Comparison of ENCODE assay signal across 10 cellular contexts in the genomic region with DNA sequence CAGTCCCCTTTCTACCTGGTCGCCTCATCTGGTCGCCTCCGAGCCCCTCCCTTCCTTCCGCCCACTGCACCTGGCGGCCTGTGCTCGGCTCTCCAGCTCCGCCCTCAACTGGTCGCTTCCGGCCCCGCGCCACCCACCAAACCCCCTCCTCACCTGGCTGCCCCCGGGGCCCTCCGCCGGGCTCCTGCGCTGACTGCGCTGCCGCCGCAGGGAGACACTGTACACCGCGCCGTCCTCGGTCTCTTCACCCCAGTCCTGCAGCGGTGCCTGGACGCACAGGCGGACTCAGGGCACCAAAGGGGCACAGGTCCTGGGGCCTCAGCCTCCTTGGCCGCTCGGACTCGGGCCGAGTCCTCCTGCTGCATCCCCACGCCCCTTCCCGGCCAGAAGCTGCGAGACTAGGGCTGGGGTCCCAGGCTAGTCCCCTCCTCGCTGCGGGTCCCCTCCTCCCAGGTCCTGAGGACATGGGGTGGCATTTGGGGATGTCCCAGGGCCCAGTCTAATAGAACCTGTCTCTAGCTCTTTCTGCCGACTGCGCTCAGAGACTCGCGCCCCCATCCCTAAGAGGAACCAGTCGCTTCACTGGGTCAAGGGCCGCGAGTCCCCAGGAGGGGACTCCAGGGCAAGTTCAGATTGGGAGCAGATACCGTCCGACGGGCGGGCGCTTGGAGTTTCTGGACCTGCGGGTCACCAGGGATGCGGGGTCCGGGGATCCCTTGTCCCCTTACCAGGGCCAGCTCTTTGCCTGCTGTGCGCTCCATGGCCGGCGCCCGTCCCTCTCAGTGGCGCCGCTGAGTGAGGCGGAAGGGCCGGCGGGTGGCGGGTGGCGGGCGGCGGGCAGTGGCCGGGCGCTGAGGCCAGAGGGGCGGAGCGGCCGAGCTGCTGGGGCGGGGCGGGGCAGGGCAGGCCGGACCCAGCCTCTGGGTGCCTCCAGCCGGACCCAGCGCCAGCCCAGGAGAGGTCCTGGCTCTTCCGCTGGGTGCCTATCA. TPM values are rescaled to one million over a fixed set of nuclear protein-coding genes. Genes with fewer than 3 reads are reported as not detected.
DNase-seq lines count a peak whose midpoint lies in the region; ATAC-seq lines count a peak whose summit lies in the region.
"Had no signal": no experiment of that assay in that cellular context is flagged by ENCODE, and none has a peak within 500 bp of the region (broad histone marks: within the 10 kb centered on the region; RNA-seq: fewer than 3 reads in every experiment).

A gene with protein sequence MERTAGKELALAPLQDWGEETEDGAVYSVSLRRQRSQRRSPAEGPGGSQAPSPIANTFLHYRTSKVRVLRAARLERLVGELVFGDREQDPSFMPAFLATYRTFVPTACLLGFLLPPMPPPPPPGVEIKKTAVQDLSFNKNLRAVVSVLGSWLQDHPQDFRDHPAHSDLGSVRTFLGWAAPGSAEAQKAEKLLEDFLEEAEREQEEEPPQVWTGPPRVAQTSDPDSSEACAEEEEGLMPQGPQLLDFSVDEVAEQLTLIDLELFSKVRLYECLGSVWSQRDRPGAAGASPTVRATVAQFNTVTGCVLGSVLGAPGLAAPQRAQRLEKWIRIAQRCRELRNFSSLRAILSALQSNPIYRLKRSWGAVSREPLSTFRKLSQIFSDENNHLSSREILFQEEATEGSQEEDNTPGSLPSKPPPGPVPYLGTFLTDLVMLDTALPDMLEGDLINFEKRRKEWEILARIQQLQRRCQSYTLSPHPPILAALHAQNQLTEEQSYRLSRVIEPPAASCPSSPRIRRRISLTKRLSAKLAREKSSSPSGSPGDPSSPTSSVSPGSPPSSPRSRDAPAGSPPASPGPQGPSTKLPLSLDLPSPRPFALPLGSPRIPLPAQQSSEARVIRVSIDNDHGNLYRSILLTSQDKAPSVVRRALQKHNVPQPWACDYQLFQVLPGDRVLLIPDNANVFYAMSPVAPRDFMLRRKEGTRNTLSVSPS (minus strand): TSS at position 797 of the 989 bp plus-strand sequence. CDS start 36 bp downstream, at position 761.

- no peaks in the 10 kb centered on the region for H3K9me3 ChIP-seq in iPS-15b (ENCODE audit: control insufficient read depth, insufficient read depth, low read length)

- peaks cover 60% of the 10 kb centered on the region for H3K27me3 Mint-ChIP-seq in activated T-cell treated with anti-CD3 and anti-CD28 coated beads, Interleukin-2, amount 50 U/mL, for 4 hours (ENCODE audit: low read depth)

- peak within 1 kb of the TSS; percentile 65 for H3K9ac ChIP-seq in iPS-15b (ENCODE audit: low read depth, low read length)

- H3K27me3 ChIP-seq in iPS-15b (ENCODE audit: control insufficient read depth, insufficient read depth, low read length) = peaks cover 19% of the 10 kb centered on the region

- no peaks in the 10 kb centered on the region for H3K36me3 ChIP-seq in iPS-15b (ENCODE audit: control insufficient read depth, insufficient read depth, low read length)

- H3K27ac ChIP-seq in skin epidermis = peak within 1 kb of the TSS in 1 of 21 experiments; percentile 49

- no peaks in the 10 kb centered on the region for H3K9me3 Mint-ChIP-seq in activated T-cell treated with anti-CD3 and anti-CD28 coated beads, Interleukin-2, amount 50 U/mL, for 4 hours
- H3K9me3 Mint-ChIP-seq: T-helper 1 cell treated with Interleukin-12 subunit alpha and Interleukin-12 subunit beta and Interleukin-4 antibody, amounts not matched to agents 30 μg/mL and 1 μg/mL, for 36 hours had no signal

- no peak for DNase-seq in activated T-cell treated with anti-CD3 and anti-CD28 coated beads, Interleukin-2, amount 50 U/mL, for 4 hours
- no peak for DNase-seq in activated T-cell treated with anti-CD3 and anti-CD28 coated beads, Interleukin-2, amount 50 U/mL, for 48 hours
- peak; percentile 48 for DNase-seq in SW480 (ENCODE audit: low spot score)
- DNase-seq in effector CD8-positive, alpha-beta T cell (lab: John Stamatoyannopoulos, UW) = no peak
- DNase-seq: DND-41 had no signal

- peaks cover 4% of the 10 kb centered on the region for H3K4me1 ChIP-seq in iPS-15b (ENCODE audit: control insufficient read depth, insufficient read depth, low read length)

- H3K4me3 Mint-ChIP-seq in activated T-cell treated with anti-CD3 and anti-CD28 coated beads, Interleukin-2, amount 50 U/mL, for 4 hours = peak within 1 kb of the TSS; percentile 33
- H3K4me3 Mint-ChIP-seq: T-helper 1 cell treated with Interleukin-12 subunit alpha and Interleukin-12 subunit beta and Interleukin-4 antibody, amounts not matched to agents 30 μg/mL and 1 μg/mL, for 36 hours had no signal

- H3K4me3 ChIP-seq in iPS-15b (ENCODE audit: low read depth, low read length) (peak within 1 kb of the TSS; percentile 89), skin epidermis (peak within 1 kb of the TSS in 6 of 7 experiments; percentile 3 to 30 (median 20))

- no peak for ATAC-seq in activated T-cell treated with anti-CD3 and anti-CD28 coated beads, Interleukin-2, amount 50 U/mL, for 4 hours
- ATAC-seq in GM21360 (IDR thresholded peaks at IDR 0.05; ENCODE audit: unreplicated experiment) (no peak), HG02840 (IDR thresholded peaks at IDR 0.05; ENCODE audit: low FRiP score, unreplicated experiment) (no peak)

- H3K4me1 Mint-ChIP-seq in activated T-cell treated with anti-CD3 and anti-CD28 coated beads, Interleukin-2, amount 50 U/mL, for 4 hours (ENCODE audit: low read depth) = peaks cover 43% of the 10 kb centered on the region

- H3K36me3 Mint-ChIP-seq in activated T-cell treated with anti-CD3 and anti-CD28 coated beads, Interleukin-2, amount 50 U/mL, for 4 hours (ENCODE audit: insufficient read depth) = no peaks in the 10 kb centered on the region

RNA-seq across cellular contexts. Expression of the gene that starts here (rescaled TPM):
- total RNA-seq in activated T-cell treated with anti-CD3 and anti-CD28 coated beads, Interleukin-2, amount 50 U/mL, for 4 hours = under 1 TPM in 2 of 3 donors, not detected in 1; 0.29 to 0.51 TPM
